ENCODE assay signal across 12 cellular contexts in the genomic region with DNA sequence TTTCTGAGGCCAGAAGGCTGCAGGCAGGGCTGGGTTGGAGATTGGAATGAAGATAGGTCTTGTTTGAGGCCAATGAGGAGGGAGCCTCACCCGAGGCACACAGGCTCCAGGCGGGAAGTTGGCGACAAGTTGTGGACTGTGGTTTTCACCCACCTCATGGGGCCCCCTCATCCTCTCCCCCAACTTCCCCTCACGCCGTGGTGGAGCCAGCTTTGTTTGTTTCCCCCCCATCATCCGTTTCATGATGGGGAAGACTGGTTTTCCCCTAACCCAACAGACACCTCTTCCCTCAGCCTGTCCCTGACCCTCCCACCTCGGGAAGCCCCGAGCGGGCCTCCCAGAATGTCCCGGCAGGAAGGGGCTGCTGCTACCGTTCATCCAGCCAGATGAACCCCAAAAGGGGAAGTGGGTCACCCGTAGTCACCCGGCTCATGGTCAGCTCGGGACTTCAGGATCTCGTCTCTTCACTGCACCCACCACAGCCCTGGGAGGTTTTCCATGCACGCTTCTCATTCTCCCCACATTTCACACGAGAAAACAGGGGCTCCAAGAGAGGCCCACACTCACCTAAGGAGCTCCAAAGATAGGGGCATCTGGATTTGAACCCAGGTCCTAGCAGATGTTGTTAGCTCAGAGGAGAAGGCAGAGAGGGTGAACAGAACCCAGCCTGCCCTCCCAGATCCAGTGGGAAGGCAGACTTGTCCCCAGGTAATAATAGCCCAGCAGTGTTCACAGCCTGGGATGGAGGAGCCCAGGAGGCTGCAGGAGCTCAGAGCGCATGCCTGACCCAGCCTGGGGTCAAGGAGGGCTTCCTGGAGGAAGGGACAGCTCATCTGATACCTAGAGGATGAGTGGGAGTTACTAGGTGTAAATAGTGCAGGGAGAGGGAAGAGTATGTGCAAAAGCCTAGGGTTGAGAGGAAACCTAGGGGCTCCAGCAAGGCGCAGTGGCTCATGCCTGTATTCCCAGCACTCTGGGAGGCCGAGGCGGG. TPM values are rescaled to one million over a fixed set of nuclear protein-coding genes. Genes with fewer than 3 reads are reported as not detected.
DNase-seq lines count a peak whose midpoint lies in the region; ATAC-seq, FAIRE-seq and TF ChIP-seq lines count a peak whose summit lies in the region.
"Had no signal": no experiment of that assay in that cellular context is flagged by ENCODE, and none has a peak within 500 bp of the region (broad histone marks: within the 10 kb centered on the region; RNA-seq: fewer than 3 reads in every experiment).

No MANE protein-coding gene starts in this region.

- peak overlapping the region; percentile 41 for H3K9ac ChIP-seq in HepG2 (ENCODE audit: insufficient read depth, low read depth, low read length)

- TF ChIP-seq CTCF in right atrium auricular region (IDR thresholded peaks at IDR 0.05) (no peak), HepG2 (CRISPR knock-in tag; IDR thresholded peaks at IDR 0.05) (no peak)

- no peak; the same call in 1 of the 2 replicates for TF ChIP-seq RAD21 in HepG2 (CRISPR knock-in tag; IDR thresholded peaks at IDR 0.05)

- no peaks in the 10 kb centered on the region for H3K9me3 ChIP-seq in right cardiac atrium (ENCODE audit: control insufficient read depth, low read length)
- H3K9me3 ChIP-seq in right atrium auricular region = no peaks in the 10 kb centered on the region
- H3K9me3 ChIP-seq in HepG2 (ENCODE audit: low read length) = no peaks in the 10 kb centered on the region
- H3K9me3 ChIP-seq: ovary had no signal

- in situ Hi-C loops in HepG2 (cut with HindIII; ENCODE audit: extremely low pct_ligation_motif_present, low pct_unique_long_range_greater_than_20kb) = loop anchor here (5.0 kb wide), 2 partner anchors 35 kb away; no protein-coding TSS in a partner anchor

- TF ChIP-seq EP300 in HepG2 (IDR thresholded peaks at IDR 0.05; ENCODE audit: low read depth in 2 of 2, low read length in 2 of 2) = peak in 1 of 2 experiments; percentile 32; a peak in 1 of 4 replicates
- TF ChIP-seq EP300 in HepG2 (CRISPR knock-in tag; IDR thresholded peaks at IDR 0.05; ENCODE audit: borderline replicate concordance) = no peak

- H3K4me2 ChIP-seq in HepG2 (ENCODE audit: low read depth, low read length) = peak overlapping the region; percentile 63

- H2AFZ ChIP-seq in HepG2 (ENCODE audit: low read length) = no peak overlapping the region

- peaks cover 15% of the 10 kb centered on the region for H3K4me1 ChIP-seq in right cardiac atrium (ENCODE audit: control insufficient read depth, insufficient read depth, low read length)
- peaks cover 0 to 64% of the 10 kb centered on the region in 2 donors for H3K4me1 ChIP-seq in right atrium auricular region
- H3K4me1 ChIP-seq in HepG2 (ENCODE audit: insufficient read depth, low read length) = peaks cover 86% of the 10 kb centered on the region

- WGBS in right cardiac atrium = 45% methylated on average over 21 of the region's 21 CpGs
- WGBS in HepG2 (ENCODE audit: low lambda C conversion rate) = 34% methylated on average over 21 of the region's 21 CpGs

- CTCF ChIA-PET in HepG2 (lab: Yijun Ruan, JAX; ENCODE audit: low intra/inter-chr PET ratio, low total read pairs) = interaction anchor here (1.4 to 2.3 kb wide), 2 partner anchors 32 to 33 kb away, joined by 4 to 18 read pairs; no protein-coding TSS in a partner anchor

- ATAC-seq in right cardiac atrium = no peak
- ATAC-seq in HepG2 = no peak
- no peak for ATAC-seq in left lobe of liver
- no peak for ATAC-seq in GM18909 (IDR thresholded peaks at IDR 0.05; ENCODE audit: poor library complexity, unreplicated experiment)

- no peaks in the 10 kb centered on the region for H3K27me3 ChIP-seq in right cardiac atrium (ENCODE audit: control insufficient read depth, insufficient read depth)
- no peaks in the 10 kb centered on the region for H3K27me3 ChIP-seq in right atrium auricular region
- no peaks in the 10 kb centered on the region; a peak in 1 of 5 replicates for H3K27me3 ChIP-seq in HepG2 (ENCODE audit: control insufficient read depth in 1 of 2, insufficient read depth in 2 of 2, low read length in 2 of 2)
- H3K27me3 ChIP-seq: ovary had no signal

- POLR2A ChIA-PET in HepG2 (lab: Yijun Ruan, JAX) = interaction anchor here (1.1 to 8.0 kb wide), 5 partner anchors 9 to 123 kb away, joined by 4 to 94 read pairs (median 6); partner anchors contain the start of gene NECTIN2

- H3K4me3 ChIP-seq in right cardiac atrium (ENCODE audit: low read length) (no peak overlapping the region), right atrium auricular region (no peak overlapping the region), HepG2 (replicated peaks in 1 of 3; ENCODE audit: insufficient read depth in 1 of 3, low read depth in 2 of 3, low read length in 3 of 3) (peak overlapping the region in 2 of 3 experiments; percentile 29 to 54; a peak in 4 of 6 replicates)
- H3K4me3 ChIP-seq: ovary had no signal

- H3K36me3 ChIP-seq in right atrium auricular region = no peaks in the 10 kb centered on the region
- no peaks in the 10 kb centered on the region for H3K36me3 ChIP-seq in HepG2 (replicated peaks in 1 of 2; ENCODE audit: control insufficient read depth in 1 of 2, insufficient read depth in 2 of 2, low read length in 2 of 2)
- H3K36me3 ChIP-seq: ovary had no signal

- H3K79me2 ChIP-seq in HepG2 (ENCODE audit: insufficient read depth, low read length) = peaks cover 10% of the 10 kb centered on the region

- DNase-seq in right cardiac atrium (peak in 1 of 3 donors; percentile 52), right atrium auricular region (ENCODE audit: low spot score) (no peak), RPMI7951 (ENCODE audit: low read depth) (peak; percentile 74), HepG2 (ENCODE audit: low spot score) (no peak), NCI-H774 (lab: John Stamatoyannopoulos, UW) (no peak), left lobe of liver (ENCODE audit: low spot score) (no peak), retina (no peak)
- DNase-seq: activated CD4-positive, alpha-beta T cell treated with anti-CD3 and anti-CD28 coated beads, Interleukin-2, amount 10 ng/mL, durations not matched to agents 7 days and 5 days; NCI-H1092 treated with DMSO at 0.1 percent for 48 hours; ovary had no signal

- no peak for FAIRE-seq in HepG2 (lab: Jason Lieb, UNC)

- TF ChIP-seq POLR2A in HepG2 (IDR thresholded peaks at IDR 0.05; ENCODE audit: insufficient read depth in 1 of 2, low read depth in 2 of 2, low read length in 2 of 2) = no peak

- H3K27ac ChIP-seq in right cardiac atrium (ENCODE audit: low read length) (peak overlapping the region; percentile 38), right atrium auricular region (peak overlapping the region in 1 of 2 donors; percentile 9), HepG2 (ENCODE audit: extremely low read length, insufficient read depth, low read length) (peak overlapping the region; percentile 51)
- H3K27ac ChIP-seq: ovary had no signal

- no TSS peak for BruUV-seq in HepG2 (replicated peaks; lab: Mats Ljungman, UMichigan)

- intact Hi-C loops in right cardiac atrium (cut with DNase I) (loop anchor here in 2 of 4 donors (1.0 to 5.0 kb wide), 2 partner anchors 48 to 50 kb away; no protein-coding TSS in a partner anchor), HepG2 (cut with micrococcal nuclease; ENCODE audit: unreplicated experiment) (no loop called here)

- no peaks in the 10 kb centered on the region for H4K20me1 ChIP-seq in HepG2 (ENCODE audit: insufficient read depth, low read length)

RNA-seq across cellular contexts. Expression of gene CEACAM16, which starts 23.5 kb away (rescaled TPM):
- total RNA-seq in right cardiac atrium = not detected
- polyA plus RNA-seq in right cardiac atrium = not detected
- total RNA-seq in right atrium auricular region = not detected
- total RNA-seq in RPMI7951 (2014; rRNA removed; shearing (Covaris generic)) = 0.20 TPM in 1 of 2 replicates, not detected in the other
- total RNA-seq in HepG2 (2016; rRNA removed; fragmentation: Illumina TruSeq; extraction: Trizol) = not detected in 2 replicates
- not detected in 2 replicates for total RNA-seq in HepG2 (2016; cell fraction: cytosol; rRNA removed; fragmentation: Illumina TruSeq; extraction: Trizol; ENCODE audit: low read depth)
- total RNA-seq in HepG2 (2016; cell fraction: insoluble cytoplasmic fraction; rRNA removed; fragmentation: Illumina TruSeq; extraction: Trizol) = not detected in 2 replicates
- total RNA-seq in HepG2 (2016; cell fraction: membrane; rRNA removed; fragmentation: Illumina TruSeq; extraction: Trizol) = not detected in 2 replicates
- total RNA-seq in HepG2 (2016; cell fraction: nucleus; rRNA removed; fragmentation: Illumina TruSeq; extraction: Trizol) = not detected in 2 replicates
- polyA plus RNA-seq in HepG2 (2011; rRNA removed) = not detected in 2 replicates
- polyA plus RNA-seq in HepG2 (2011; cell fraction: cytosol; rRNA removed) = not detected in 2 replicates
- not detected in 2 replicates for polyA plus RNA-seq in HepG2 (2011; cell fraction: nucleus; rRNA removed)
- polyA plus RNA-seq in HepG2 (2012) = not detected in 2 replicates
- not detected in 2 replicates for polyA plus RNA-seq in HepG2 (2016; cell fraction: cytosol; fragmentation: Illumina TruSeq; extraction: Trizol; ENCODE audit: low read depth)
- polyA plus RNA-seq in HepG2 (2016; cell fraction: insoluble cytoplasmic fraction; fragmentation: Illumina TruSeq; extraction: Trizol; ENCODE audit: low read depth) = not detected in 2 replicates
- not detected in 2 replicates for polyA plus RNA-seq in HepG2 (2016; cell fraction: membrane; fragmentation: Illumina TruSeq; extraction: Trizol; ENCODE audit: low read depth)
- not detected in 2 replicates for polyA plus RNA-seq in HepG2 (2016; cell fraction: nucleus; fragmentation: Illumina TruSeq; extraction: Trizol; ENCODE audit: insufficient read depth, low read depth)
- polyA minus RNA-seq in HepG2 (2011; rRNA and poly(A)+ RNA removed; ENCODE audit: low replicate concordance) = not detected in 2 replicates
- not detected in 2 replicates for polyA minus RNA-seq in HepG2 (2011; cell fraction: cytosol; rRNA and poly(A)+ RNA removed)
- not detected in 2 replicates for polyA minus RNA-seq in HepG2 (2011; cell fraction: nucleus; rRNA and poly(A)+ RNA removed)
- total RNA-seq in left lobe of liver = not detected
- total RNA-seq: activated CD4-positive, alpha-beta T cell treated with anti-CD3 and anti-CD28 coated beads, Interleukin-2, amount 10 ng/mL, durations not matched to agents 7 days and 5 days; ovary had no signal
- polyA plus RNA-seq: BJ, ovary had no signal

RNA-seq across cellular contexts. Expression of gene BCL3, which starts 26.1 kb away (rescaled TPM):
- 10 to 100 TPM; 14.9 to 39.4 (median 17.9) TPM for total RNA-seq in right cardiac atrium
- polyA plus RNA-seq in right cardiac atrium = 25.8 TPM
- total RNA-seq in right atrium auricular region = 10 to 100 TPM; 15.3 to 25.2 TPM
- total RNA-seq in RPMI7951 (2014; rRNA removed; shearing (Covaris generic)) = 21.8 and 22.6 TPM in 2 replicates
- total RNA-seq in HepG2 (2016; rRNA removed; fragmentation: Illumina TruSeq; extraction: Trizol) = 2.0 and 4.0 TPM in 2 replicates
- total RNA-seq in HepG2 (2016; cell fraction: cytosol; rRNA removed; fragmentation: Illumina TruSeq; extraction: Trizol; ENCODE audit: low read depth) = 4.5 and 8.9 TPM in 2 replicates
- total RNA-seq in HepG2 (2016; cell fraction: insoluble cytoplasmic fraction; rRNA removed; fragmentation: Illumina TruSeq; extraction: Trizol) = 1.9 and 4.2 TPM in 2 replicates
- 8.2 and 10.1 TPM in 2 replicates for total RNA-seq in HepG2 (2016; cell fraction: membrane; rRNA removed; fragmentation: Illumina TruSeq; extraction: Trizol)
- total RNA-seq in HepG2 (2016; cell fraction: nucleus; rRNA removed; fragmentation: Illumina TruSeq; extraction: Trizol) = 3.1 and 4.6 TPM in 2 replicates
- 2.3 and 2.6 TPM in 2 replicates for polyA plus RNA-seq in HepG2 (2011; rRNA removed)
- polyA plus RNA-seq in HepG2 (2011; cell fraction: cytosol; rRNA removed) = 1.8 and 3.4 TPM in 2 replicates
- polyA plus RNA-seq in HepG2 (2011; cell fraction: nucleus; rRNA removed) = 23.1 and 29.5 TPM in 2 replicates
- polyA plus RNA-seq in HepG2 (2012) = 6.8 and 9.9 TPM in 2 replicates
- 13.0 TPM in 2 replicates for polyA plus RNA-seq in HepG2 (2016; cell fraction: cytosol; fragmentation: Illumina TruSeq; extraction: Trizol; ENCODE audit: low read depth)
- polyA plus RNA-seq in HepG2 (2016; cell fraction: insoluble cytoplasmic fraction; fragmentation: Illumina TruSeq; extraction: Trizol; ENCODE audit: low read depth) = 8.2 and 12.0 TPM in 2 replicates
- polyA plus RNA-seq in HepG2 (2016; cell fraction: membrane; fragmentation: Illumina TruSeq; extraction: Trizol; ENCODE audit: low read depth) = 18.9 and 20.6 TPM in 2 replicates
- 17.9 and 18.7 TPM in 2 replicates for polyA plus RNA-seq in HepG2 (2016; cell fraction: nucleus; fragmentation: Illumina TruSeq; extraction: Trizol; ENCODE audit: insufficient read depth, low read depth)
- polyA minus RNA-seq in HepG2 (2011; rRNA and poly(A)+ RNA removed; ENCODE audit: low replicate concordance) = 5.3 and 5.6 TPM in 2 replicates
- 4.7 and 5.7 TPM in 2 replicates for polyA minus RNA-seq in HepG2 (2011; cell fraction: cytosol; rRNA and poly(A)+ RNA removed)
- 3.2 and 4.1 TPM in 2 replicates for polyA minus RNA-seq in HepG2 (2011; cell fraction: nucleus; rRNA and poly(A)+ RNA removed)
- 30.8 TPM for total RNA-seq in left lobe of liver

RNA-seq across cellular contexts. Expression of gene CEACAM19, which starts 51.1 kb away (rescaled TPM):
- 1 to 10 TPM; 1.8 to 6.1 (median 2.3) TPM for total RNA-seq in right cardiac atrium
- polyA plus RNA-seq in right cardiac atrium = 4.4 TPM
- total RNA-seq in right atrium auricular region = 1 to 10 TPM; 2.3 to 3.1 TPM
- 0.12 and 0.20 TPM in 2 replicates for total RNA-seq in RPMI7951 (2014; rRNA removed; shearing (Covaris generic))
- total RNA-seq in HepG2 (2016; rRNA removed; fragmentation: Illumina TruSeq; extraction: Trizol) = 0.66 and 1.3 TPM in 2 replicates
- total RNA-seq in HepG2 (2016; cell fraction: cytosol; rRNA removed; fragmentation: Illumina TruSeq; extraction: Trizol; ENCODE audit: low read depth) = 0.18 and 0.30 TPM in 2 replicates
- 0.22 and 1.3 TPM in 2 replicates for total RNA-seq in HepG2 (2016; cell fraction: insoluble cytoplasmic fraction; rRNA removed; fragmentation: Illumina TruSeq; extraction: Trizol)
- total RNA-seq in HepG2 (2016; cell fraction: membrane; rRNA removed; fragmentation: Illumina TruSeq; extraction: Trizol) = 0.38 and 0.65 TPM in 2 replicates
- 2.7 and 2.8 TPM in 2 replicates for total RNA-seq in HepG2 (2016; cell fraction: nucleus; rRNA removed; fragmentation: Illumina TruSeq; extraction: Trizol)
- polyA plus RNA-seq in HepG2 (2011; rRNA removed) = 4.0 and 6.3 TPM in 2 replicates
- polyA plus RNA-seq in HepG2 (2011; cell fraction: cytosol; rRNA removed) = 1.3 and 1.5 TPM in 2 replicates
- 16.3 and 18.1 TPM in 2 replicates for polyA plus RNA-seq in HepG2 (2011; cell fraction: nucleus; rRNA removed)
- polyA plus RNA-seq in HepG2 (2012) = 4.6 and 6.9 TPM in 2 replicates
- 0.32 and 0.38 TPM in 2 replicates for polyA plus RNA-seq in HepG2 (2016; cell fraction: cytosol; fragmentation: Illumina TruSeq; extraction: Trizol; ENCODE audit: low read depth)
- 0.47 and 0.99 TPM in 2 replicates for polyA plus RNA-seq in HepG2 (2016; cell fraction: insoluble cytoplasmic fraction; fragmentation: Illumina TruSeq; extraction: Trizol; ENCODE audit: low read depth)
- 0.88 and 0.98 TPM in 2 replicates for polyA plus RNA-seq in HepG2 (2016; cell fraction: membrane; fragmentation: Illumina TruSeq; extraction: Trizol; ENCODE audit: low read depth)
- polyA plus RNA-seq in HepG2 (2016; cell fraction: nucleus; fragmentation: Illumina TruSeq; extraction: Trizol; ENCODE audit: insufficient read depth, low read depth) = 11.9 and 13.8 TPM in 2 replicates
- polyA minus RNA-seq in HepG2 (2011; rRNA and poly(A)+ RNA removed; ENCODE audit: low replicate concordance) = 6.6 and 9.0 TPM in 2 replicates
- polyA minus RNA-seq in HepG2 (2011; cell fraction: cytosol; rRNA and poly(A)+ RNA removed) = 0.59 and 0.88 TPM in 2 replicates
- polyA minus RNA-seq in HepG2 (2011; cell fraction: nucleus; rRNA and poly(A)+ RNA removed) = 11.7 and 11.8 TPM in 2 replicates
- total RNA-seq in left lobe of liver = 5.6 TPM

RNA-seq across cellular contexts. Expression of gene CBLC, which starts 55.3 kb away (rescaled TPM):
- not detected for total RNA-seq in right cardiac atrium
- polyA plus RNA-seq in right cardiac atrium = not detected
- not detected for total RNA-seq in right atrium auricular region
- total RNA-seq in RPMI7951 (2014; rRNA removed; shearing (Covaris generic)) = not detected in 2 replicates
- 1.1 and 1.8 TPM in 2 replicates for total RNA-seq in HepG2 (2016; rRNA removed; fragmentation: Illumina TruSeq; extraction: Trizol)
- total RNA-seq in HepG2 (2016; cell fraction: cytosol; rRNA removed; fragmentation: Illumina TruSeq; extraction: Trizol; ENCODE audit: low read depth) = 0.81 and 0.97 TPM in 2 replicates
- 0.91 and 1.8 TPM in 2 replicates for total RNA-seq in HepG2 (2016; cell fraction: insoluble cytoplasmic fraction; rRNA removed; fragmentation: Illumina TruSeq; extraction: Trizol)
- total RNA-seq in HepG2 (2016; cell fraction: membrane; rRNA removed; fragmentation: Illumina TruSeq; extraction: Trizol) = 1.1 and 1.2 TPM in 2 replicates
- total RNA-seq in HepG2 (2016; cell fraction: nucleus; rRNA removed; fragmentation: Illumina TruSeq; extraction: Trizol) = 1.6 and 2.7 TPM in 2 replicates
- 2.6 and 4.3 TPM in 2 replicates for polyA plus RNA-seq in HepG2 (2011; rRNA removed)
- 1.4 and 2.1 TPM in 2 replicates for polyA plus RNA-seq in HepG2 (2011; cell fraction: cytosol; rRNA removed)
- polyA plus RNA-seq in HepG2 (2011; cell fraction: nucleus; rRNA removed) = 13.9 and 14.3 TPM in 2 replicates
- polyA plus RNA-seq in HepG2 (2012) = 1.8 and 2.3 TPM in 2 replicates
- polyA plus RNA-seq in HepG2 (2016; cell fraction: cytosol; fragmentation: Illumina TruSeq; extraction: Trizol; ENCODE audit: low read depth) = 0.87 and 0.89 TPM in 2 replicates
- polyA plus RNA-seq in HepG2 (2016; cell fraction: insoluble cytoplasmic fraction; fragmentation: Illumina TruSeq; extraction: Trizol; ENCODE audit: low read depth) = 1.1 and 1.9 TPM in 2 replicates
- polyA plus RNA-seq in HepG2 (2016; cell fraction: membrane; fragmentation: Illumina TruSeq; extraction: Trizol; ENCODE audit: low read depth) = 0.50 and 0.61 TPM in 2 replicates
- polyA plus RNA-seq in HepG2 (2016; cell fraction: nucleus; fragmentation: Illumina TruSeq; extraction: Trizol; ENCODE audit: insufficient read depth, low read depth) = 4.5 and 5.6 TPM in 2 replicates
- polyA minus RNA-seq in HepG2 (2011; rRNA and poly(A)+ RNA removed; ENCODE audit: low replicate concordance) = 0.33 and 11.2 TPM in 2 replicates
- 1.4 and 2.2 TPM in 2 replicates for polyA minus RNA-seq in HepG2 (2011; cell fraction: cytosol; rRNA and poly(A)+ RNA removed)
- polyA minus RNA-seq in HepG2 (2011; cell fraction: nucleus; rRNA and poly(A)+ RNA removed) = 3.9 and 5.8 TPM in 2 replicates
- total RNA-seq in left lobe of liver = 14.0 TPM
- total RNA-seq: activated CD4-positive, alpha-beta T cell treated with anti-CD3 and anti-CD28 coated beads, Interleukin-2, amount 10 ng/mL, durations not matched to agents 7 days and 5 days had no signal
- polyA plus RNA-seq: BJ had no signal

Comparison
In these comparisons a context has a peak if more than half of its experiments do, and no peak if none do; other contexts are left out.
1. H3K4me3 ChIP-seq: peak in HepG2 (2 of 3); none in right cardiac atrium (single experiment) and right atrium auricular region (0 of 2).